In genomic region chr9:76643399-76644117, GRCh38 we compare ENCODE assay signal across 10 cellular contexts.
DNase-seq lines count a peak whose midpoint lies in the region; ATAC-seq lines count a peak whose summit lies in the region.
"Had no signal": no experiment of that assay in that cellular context is flagged by ENCODE, and none has a peak within 500 bp of the region (broad histone marks: within the 10 kb centered on the region; RNA-seq: fewer than 3 reads in every experiment).

No MANE protein-coding gene starts in this region.

- DNase-seq in DMS114 treated with DMSO at 0.1 percent for 48 hours (lab: John Stamatoyannopoulos, UW; ENCODE audit: unreplicated experiment) (no peak), NCI-H748 (lab: John Stamatoyannopoulos, UW; ENCODE audit: unreplicated experiment) (no peak)
- no peak for DNase-seq in activated CD4-positive, alpha-beta T cell treated with anti-CD3 and anti-CD28 coated beads, Interleukin-2, amount 50 U/mL, for 48 hours
- DNase-seq in activated effector memory CD4-positive, alpha-beta T cell treated with anti-CD3 and anti-CD28 coated beads, Interleukin-2, amount 50 U/mL, for 16 hours = no peak
- DNase-seq: glutamatergic neuron, T-helper 1 cell had no signal

- H3K4me3 Mint-ChIP-seq in dendritic cell treated with granulocyte-macrophage colony-stimulating factor and Interleukin-4, amounts not matched to agents 40 ng/mL and 50 ng/mL, for 4 days = peak overlapping the region; percentile 31

- peaks cover 15 to 34% (median 17%) of the 10 kb centered on the region in 10 experiments; a peak in 19 of 20 replicates for H3K4me1 ChIP-seq in BLaER1 treated with 17β-estradiol and CSF1 and Interleukin-3, amounts not matched to agents 10 nM and 100 nM

- no peaks in the 10 kb centered on the region for H3K36me3 ChIP-seq in BLaER1 treated with 17β-estradiol and CSF1 and Interleukin-3, amounts not matched to agents 10 nM and 100 nM

- H3K9me3 Mint-ChIP-seq in dendritic cell treated with granulocyte-macrophage colony-stimulating factor and Interleukin-4, amounts not matched to agents 40 ng/mL and 50 ng/mL, for 4 days = no peaks in the 10 kb centered on the region

- H3K36me3 Mint-ChIP-seq in dendritic cell treated with granulocyte-macrophage colony-stimulating factor and Interleukin-4, amounts not matched to agents 40 ng/mL and 50 ng/mL, for 4 days (ENCODE audit: low read depth) = peaks cover 45% of the 10 kb centered on the region

- peak overlapping the region; percentile 97 for H3K27ac Mint-ChIP-seq in dendritic cell treated with granulocyte-macrophage colony-stimulating factor and Interleukin-4, amounts not matched to agents 40 ng/mL and 50 ng/mL, for 4 days

- H3K4me3 ChIP-seq in BLaER1 treated with 17β-estradiol and CSF1 and Interleukin-3, amounts not matched to agents 10 nM and 100 nM = no peak overlapping the region

- H3K27ac ChIP-seq in BLaER1 treated with 17β-estradiol and CSF1 and Interleukin-3, amounts not matched to agents 10 nM and 100 nM = peak overlapping the region in 5 of 11 experiments; percentile 55 to 73 (median 64); a peak in 10 of 22 replicates

- H3K4me1 Mint-ChIP-seq in dendritic cell treated with granulocyte-macrophage colony-stimulating factor and Interleukin-4, amounts not matched to agents 40 ng/mL and 50 ng/mL, for 4 days (ENCODE audit: low read depth) = peaks cover 44% of the 10 kb centered on the region

- no peaks in the 10 kb centered on the region for H3K9me3 ChIP-seq in BLaER1 treated with 17β-estradiol and CSF1 and Interleukin-3, amounts not matched to agents 10 nM and 100 nM (replicated peaks in 1 of 11)

- no peaks in the 10 kb centered on the region for H3K27me3 ChIP-seq in BLaER1 treated with 17β-estradiol and CSF1 and Interleukin-3, amounts not matched to agents 10 nM and 100 nM

- no peaks in the 10 kb centered on the region for H4K20me1 ChIP-seq in BLaER1 treated with 17β-estradiol and CSF1 and Interleukin-3, amounts not matched to agents 10 nM and 100 nM

- intact Hi-C loops in dendritic cell treated with granulocyte-macrophage colony-stimulating factor and Interleukin-4, amounts not matched to agents 40 ng/mL and 50 ng/mL, for 4 days (cut with micrococcal nuclease) = no loop called here

- peak overlapping the region in 5 of 11 experiments; percentile 24 to 67 (median 46); a peak in 7 of 22 replicates for H3K9ac ChIP-seq in BLaER1 treated with 17β-estradiol and CSF1 and Interleukin-3, amounts not matched to agents 10 nM and 100 nM

- no peaks in the 10 kb centered on the region for H3K27me3 Mint-ChIP-seq in dendritic cell treated with granulocyte-macrophage colony-stimulating factor and Interleukin-4, amounts not matched to agents 40 ng/mL and 50 ng/mL, for 4 days

- peak overlapping the region; percentile 33 to 88 (median 62) for H3K4me2 ChIP-seq in BLaER1 treated with 17β-estradiol and CSF1 and Interleukin-3, amounts not matched to agents 10 nM and 100 nM

- ATAC-seq in GM19452 (IDR thresholded peaks at IDR 0.05; ENCODE audit: unreplicated experiment) (peak; percentile 98), HG03095 (IDR thresholded peaks at IDR 0.05; ENCODE audit: unreplicated experiment) (peak; percentile 93)
